19 cellular contexts compared by ENCODE assay signal in genomic region chr20:36349384-36350170, GRCh38. TPM values are rescaled to one million over a fixed set of nuclear protein-coding genes. Genes with fewer than 3 reads are reported as not detected.
DNase-seq lines count a peak whose midpoint lies in the region; ATAC-seq, FAIRE-seq and TF ChIP-seq lines count a peak whose summit lies in the region.
"Had no signal": no experiment of that assay in that cellular context is flagged by ENCODE, and none has a peak within 500 bp of the region (broad histone marks: within the 10 kb centered on the region; RNA-seq: fewer than 3 reads in every experiment).

No MANE protein-coding gene starts in this region.

- no peak overlapping the region for H2AK5ac ChIP-seq in H1 (ENCODE audit: low read depth, low read length)

- POLR2A ChIA-PET in H1 (lab: Charles Lee; ENCODE audit: partially characterized antibody): no interaction called here

- H4K8ac ChIP-seq in H1 (ENCODE audit: extremely low read depth, insufficient read depth, low read length): no peak overlapping the region

- no peak overlapping the region for H3K27ac ChIP-seq in H1 (ENCODE audit: low read depth, low read length)
- H3K27ac ChIP-seq: BLaER1, SK-N-MC had no signal

- no peaks in the 10 kb centered on the region for H3K79me2 ChIP-seq in H1 (ENCODE audit: control insufficient read depth in 1 of 2, insufficient read depth in 2 of 2, low read length in 2 of 2)

- DNase-seq in ELR (ENCODE audit: low read depth): peak; percentile 92
- DNase-seq in RPMI7951 (ENCODE audit: low read depth): peak; percentile 75
- DNase-seq in H1 (ENCODE audit: low read depth in 1 of 2, low spot score in 2 of 2): no peak
- no peak for DNase-seq in activated T-cell treated with anti-CD3 and anti-CD28 coated beads, Interleukin-2, amount 50 U/mL, for 48 hours
- DNase-seq in NCI-H748 (lab: John Stamatoyannopoulos, UW; ENCODE audit: unreplicated experiment): no peak
- DNase-seq in AG08396 (ENCODE audit: low spot score): no peak
- DNase-seq: DND-41; Karpas-422; NCI-H1105; NCI-H1694; NCI-H2227 treated with DMSO at 0.1 percent for 48 hours; NCI-H526 treated with DMSO at 0.1 percent for 48 hours; NK-92 treated with Interleukin-12 subunit alpha and Interleukin-12 subunit beta, amount 100 ng/mL, for 24 hours; RPMI8226; T-helper 1 cell had no signal

- H3K9me3 ChIP-seq in H1 (ENCODE audit: insufficient read depth in 2 of 2, low read depth in 1 of 2, low read length in 1 of 2): no peaks in the 10 kb centered on the region
- H3K9me3 ChIP-seq: BLaER1 had no signal

- peaks cover 0 to 2% of the 10 kb centered on the region in 2 experiments for H4K20me1 ChIP-seq in H1 (replicated peaks in 1 of 2; ENCODE audit: control insufficient read depth in 1 of 2, insufficient read depth in 2 of 2, low read length in 2 of 2)
- H4K20me1 ChIP-seq: BLaER1 had no signal

- no peak for TF ChIP-seq RAD21 in H1 (IDR thresholded peaks at IDR 0.05 in 1 of 2, conservative IDR thresholded peaks at IDR 0.05 in 1 of 2; ENCODE audit: low read depth in 2 of 2, low read length in 2 of 2)

- no peak overlapping the region for H2AFZ ChIP-seq in H1 (ENCODE audit: low read length)

- no peak overlapping the region for H2BK15ac ChIP-seq in H1 (ENCODE audit: low read length)

- H3K36me3 ChIP-seq in H1 (ENCODE audit: control insufficient read depth in 2 of 4, insufficient read depth in 4 of 4, low read length in 3 of 4): no peaks in the 10 kb centered on the region; a peak in 1 of 8 replicates
- H3K36me3 ChIP-seq: BLaER1 had no signal

- H3K23ac ChIP-seq in H1 (ENCODE audit: insufficient read length): no peak overlapping the region

- H3K9ac ChIP-seq in H1 (replicated peaks in 1 of 4; ENCODE audit: extremely low read depth in 1 of 4, low read depth in 3 of 4, low read length in 3 of 4): no peak overlapping the region
- H3K9ac ChIP-seq: BLaER1 had no signal

- H3K56ac ChIP-seq in H1 (replicated peaks; ENCODE audit: insufficient read length, low read depth, low read length): no peak overlapping the region

- WGBS in H1 (ENCODE audit: extremely low coverage in 1 of 2, insufficient coverage in 1 of 2, insufficient read length in 1 of 2, insufficient replicate concordance in 2 of 2, low coverage in 1 of 2, low lambda C conversion rate in 2 of 2, missing lambda C conversion rate in 1 of 2), 2 experiments: 89% methylated on average over 16 of the region's 16 CpGs; no CpG with 5 or more reads in 1 of the 2 experiments

- H3K4ac ChIP-seq in H1 (replicated peaks; ENCODE audit: insufficient read length, low read depth, low read length): no peak overlapping the region

- no peak overlapping the region for H2BK120ac ChIP-seq in H1 (replicated peaks; ENCODE audit: low read depth, low read length)

- TF ChIP-seq EP300 in H1 (IDR thresholded peaks at IDR 0.05; ENCODE audit: borderline replicate concordance in 1 of 2, low read depth in 2 of 2, low read length in 2 of 2): no peak

- H3K23me2 ChIP-seq in H1 (ENCODE audit: low read depth, low read length): no peaks in the 10 kb centered on the region

- no peaks in the 10 kb centered on the region for H3K27me3 ChIP-seq in H1 (replicated peaks in 1 of 4; ENCODE audit: control insufficient read depth in 3 of 4, extremely low read depth in 1 of 4, insufficient read depth in 3 of 4, low read length in 3 of 4)
- H3K27me3 ChIP-seq: BLaER1 had no signal

- no peak overlapping the region for H2BK12ac ChIP-seq in H1 (ENCODE audit: low read depth, low read length)

- ATAC-seq in GM21528 (IDR thresholded peaks at IDR 0.05; ENCODE audit: low FRiP score, unreplicated experiment): no peak

- no peak overlapping the region for H3K4me3 ChIP-seq in H1 (ENCODE audit: extremely low read depth in 1 of 4, insufficient read depth in 2 of 4, low read depth in 3 of 4, low read length in 4 of 4)
- H3K4me3 ChIP-seq: BLaER1, SK-N-MC had no signal

- FAIRE-seq in H1 (lab: Jason Lieb, UNC): no peak
- FAIRE-seq: H54 had no signal

- H3K4me1 ChIP-seq in H1 (replicated peaks in 1 of 4; ENCODE audit: control insufficient read depth in 3 of 4, insufficient read depth in 4 of 4, low read length in 3 of 4): peaks cover 0 to 7% (median 2%) of the 10 kb centered on the region in 4 experiments; a peak in 4 of 7 replicates
- H3K4me1 ChIP-seq: BLaER1 had no signal

- H3K4me2 ChIP-seq in H1 (ENCODE audit: insufficient read depth in 1 of 2, low read depth in 2 of 2, low read length in 2 of 2): no peak overlapping the region
- H3K4me2 ChIP-seq: BLaER1 had no signal

- no peak overlapping the region for H2BK20ac ChIP-seq in H1 (ENCODE audit: low read length)

- TF ChIP-seq POLR2A in H1 (IDR thresholded peaks at IDR 0.05; ENCODE audit: control extremely low read depth in 1 of 2, low read depth in 2 of 2, low read length in 2 of 2): no peak

- no peak for TF ChIP-seq CTCF in H1 (IDR thresholded peaks at IDR 0.05; ENCODE audit: control extremely low read depth in 1 of 3, insufficient read depth in 1 of 3, low read depth in 1 of 3, low read length in 3 of 3)

- no peak overlapping the region for H2BK5ac ChIP-seq in H1 (ENCODE audit: low read depth, low read length)

- no peak overlapping the region for H4K5ac ChIP-seq in H1 (ENCODE audit: insufficient read length, low read depth, low read length)

- CTCF ChIA-PET in H1 (lab: Charles Lee; ENCODE audit: partially characterized antibody): interaction anchor here (0.6 to 1.4 kb wide), 4 partner anchors 9 to 458 kb away, joined by 3 to 4 read pairs (median 3); no protein-coding TSS in a partner anchor

- peaks cover 3% of the 10 kb centered on the region; the same call in 1 of the 2 replicates for H3K79me1 ChIP-seq in H1 (ENCODE audit: low read depth, low read length)

- no peak overlapping the region for H4K91ac ChIP-seq in H1 (replicated peaks; ENCODE audit: insufficient read length, low read length)

- H3K18ac ChIP-seq in H1 (ENCODE audit: extremely low read depth, low read length): no peak overlapping the region

- no peak overlapping the region for H3K14ac ChIP-seq in H1 (ENCODE audit: insufficient read length)

TF ChIP-seq in H1, 55 proteins besides CTCF, POLR2A, EP300 and RAD21:
- TF ChIP-seq E2F6 (IDR thresholded peaks at IDR 0.05) (no peak), KDM1A (IDR thresholded peaks at IDR 0.05; ENCODE audit: borderline replicate concordance, low read length) (peak; percentile 48; the same call in 1 of the 2 replicates)

RNA-seq across cellular contexts. Expression of gene DLGAP4, which starts 43.4 kb away (rescaled TPM):
- 18.3 and 24.2 TPM in 2 replicates for total RNA-seq in RPMI7951 (2014; rRNA removed; shearing (Covaris generic))
- total RNA-seq in H1 (2021; fragmentation: NEBNext Ultra II Directional; extraction: Animal tissue kit (Norgen Biotek cat#: 25700)): 57.2 and 61.8 TPM in 2 replicates
- polyA plus RNA-seq in H1 (2011; rRNA removed): 41.2 and 81.9 TPM in 2 replicates
- polyA plus RNA-seq in H1 (2011; cell fraction: cytosol; rRNA removed): 38.1 TPM
- 82.7 TPM for polyA plus RNA-seq in H1 (2011; cell fraction: nucleus; rRNA removed)
- 43.5 to 57.6 TPM (median 49.1 TPM) in 4 replicates for polyA plus RNA-seq in H1 (2012, experiment 1 of 2)
- polyA plus RNA-seq in H1 (2012, experiment 2 of 2): 36.6 TPM
- 40.4 TPM for polyA plus RNA-seq in H1 (2013, experiment 1 of 2)
- 39.5 TPM for polyA plus RNA-seq in H1 (2013, experiment 2 of 2)
- 33.9 and 37.3 TPM in 2 replicates for polyA minus RNA-seq in H1 (2011; rRNA and poly(A)+ RNA removed)
- 84.8 TPM for polyA minus RNA-seq in H1 (2011; cell fraction: cytosol; rRNA and poly(A)+ RNA removed)
- 50.5 TPM for polyA minus RNA-seq in H1 (2011; cell fraction: nucleus; rRNA and poly(A)+ RNA removed)

Comparison
In these comparisons a context has a peak if more than half of its experiments do, and no peak if none do; other contexts are left out.
1. DNase-seq: peak in ELR (single experiment) and RPMI7951 (single experiment); none in H1 (0 of 2), activated T-cell treated with anti-CD3 and anti-CD28 coated beads, Interleukin-2, amount 50 U/mL, for 48 hours (0 of 2), NCI-H748 (single experiment) and AG08396 (single experiment).